Comparison of ENCODE assay signal across 19 cellular contexts in the genomic region with DNA sequence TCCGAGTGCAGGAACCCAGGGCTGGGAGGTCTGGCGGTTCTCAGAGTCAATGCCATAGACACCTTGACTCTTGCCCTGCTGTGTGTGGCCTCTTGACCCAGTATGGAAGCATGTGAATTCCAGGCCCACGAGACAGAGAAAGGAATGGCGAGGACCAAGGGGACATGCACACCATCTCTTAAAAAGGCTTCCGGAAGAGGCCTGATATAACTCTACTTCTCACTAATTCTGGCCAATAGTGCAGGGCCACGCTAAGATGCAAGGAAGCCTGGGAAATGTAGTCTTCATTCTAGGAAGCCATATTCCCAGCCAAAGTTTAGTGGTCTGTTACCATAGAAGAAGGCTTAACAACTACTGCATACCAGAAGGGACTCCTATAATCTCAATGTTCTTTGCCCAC.
"Had no signal": no experiment of that assay in that cellular context is flagged by ENCODE, and none has a peak within 500 bp of the region (broad histone marks: within the 10 kb centered on the region; RNA-seq: fewer than 3 reads in every experiment).

No MANE protein-coding gene starts in this region.

- H3K27ac Mint-ChIP-seq: activated CD4-positive, alpha-beta memory T cell treated with anti-CD3 and anti-CD28 coated beads for 36 hours; activated naive CD4-positive, alpha-beta T cell treated with anti-CD3 and anti-CD28 coated beads, Interleukin-2, amount 50 U/mL, for 24 hours; effector memory CD8-positive, alpha-beta T cell; immature natural killer cell; natural killer cell treated with Interleukin-12 subunit alpha and Interleukin-12 subunit beta and Interleukin-15 and Interleukin-18, amount 100 ng/mL, for 72 hours had no signal

- H3K4me3 Mint-ChIP-seq: activated CD4-positive, alpha-beta memory T cell treated with anti-CD3 and anti-CD28 coated beads for 36 hours; activated naive CD4-positive, alpha-beta T cell treated with anti-CD3 and anti-CD28 coated beads, Interleukin-2, amount 50 U/mL, for 24 hours; activated T-cell treated with anti-CD3 and anti-CD28 coated beads, Interleukin-2, amount 50 U/mL, for 4 hours; effector memory CD8-positive, alpha-beta T cell; immature natural killer cell; natural killer cell treated with Interleukin-12 subunit alpha and Interleukin-12 subunit beta and Interleukin-15 and Interleukin-18, amount 100 ng/mL, for 72 hours had no signal

- H3K4me1 ChIP-seq: adrenal gland, transverse colon had no signal

- H3K4me1 Mint-ChIP-seq: activated naive CD4-positive, alpha-beta T cell treated with anti-CD3 and anti-CD28 coated beads, Interleukin-2, amount 50 U/mL, for 24 hours; immature natural killer cell had no signal

- H3K36me3 ChIP-seq: adrenal gland, transverse colon had no signal

- ATAC-seq: activated T-cell treated with anti-CD3 and anti-CD28 coated beads, Interleukin-2, amount 50 U/mL, for 4 hours; effector memory CD8-positive, alpha-beta T cell; natural killer cell treated with Interleukin-12 subunit alpha and Interleukin-12 subunit beta and Interleukin-15 and Interleukin-18, amount 100 ng/mL, for 72 hours had no signal

- H3K27me3 ChIP-seq: adrenal gland had no signal

- H3K9me3 Mint-ChIP-seq: activated CD4-positive, alpha-beta memory T cell treated with anti-CD3 and anti-CD28 coated beads for 36 hours; activated naive CD4-positive, alpha-beta T cell treated with anti-CD3 and anti-CD28 coated beads, Interleukin-2, amount 50 U/mL, for 24 hours; activated T-cell treated with anti-CD3 and anti-CD28 coated beads, Interleukin-2, amount 50 U/mL, for 4 hours; effector memory CD8-positive, alpha-beta T cell; immature natural killer cell; natural killer cell treated with Interleukin-12 subunit alpha and Interleukin-12 subunit beta and Interleukin-15 and Interleukin-18, amount 100 ng/mL, for 72 hours had no signal

- H3K9me3 ChIP-seq: adrenal gland, transverse colon had no signal

- H3K27ac ChIP-seq: adrenal gland, epithelial cell of prostate, transverse colon, VCaP had no signal

- H3K4me3 ChIP-seq: adrenal gland, transverse colon had no signal

- H3K36me3 Mint-ChIP-seq: activated CD4-positive, alpha-beta memory T cell treated with anti-CD3 and anti-CD28 coated beads for 36 hours; activated naive CD4-positive, alpha-beta T cell treated with anti-CD3 and anti-CD28 coated beads, Interleukin-2, amount 50 U/mL, for 24 hours; immature natural killer cell; natural killer cell treated with Interleukin-12 subunit alpha and Interleukin-12 subunit beta and Interleukin-15 and Interleukin-18, amount 100 ng/mL, for 72 hours had no signal

- DNase-seq: activated CD4-positive, alpha-beta memory T cell treated with anti-CD3 and anti-CD28 coated beads for 36 hours; activated effector memory CD4-positive, alpha-beta T cell treated with Interleukin-2 at 50 U/mL for 16 hours; activated T-cell treated with anti-CD3 and anti-CD28 coated beads, Interleukin-2, amount 50 U/mL, for 4 hours; adrenal gland; dermis blood vessel endothelial cell; effector memory CD8-positive, alpha-beta T cell; foreskin melanocyte; immature natural killer cell; nucleus accumbens; stimulated activated CD4-positive, alpha-beta T cell treated with anti-CD3 and anti-CD28 coated beads, Interleukin-4, amount 100 ng/mL, for 4 hours; stimulated activated CD8-positive, alpha-beta memory T cell treated with anti-CD3 and anti-CD28 coated beads, Interleukin-4, amount 100 ng/mL, for 48 hours; stimulated activated naive CD4-positive, alpha-beta T cell treated with Interleukin-2 at 50 U/mL for 16 hours; substantia nigra; T-helper 9 cell; transverse colon had no signal
